In the genomic region with DNA sequence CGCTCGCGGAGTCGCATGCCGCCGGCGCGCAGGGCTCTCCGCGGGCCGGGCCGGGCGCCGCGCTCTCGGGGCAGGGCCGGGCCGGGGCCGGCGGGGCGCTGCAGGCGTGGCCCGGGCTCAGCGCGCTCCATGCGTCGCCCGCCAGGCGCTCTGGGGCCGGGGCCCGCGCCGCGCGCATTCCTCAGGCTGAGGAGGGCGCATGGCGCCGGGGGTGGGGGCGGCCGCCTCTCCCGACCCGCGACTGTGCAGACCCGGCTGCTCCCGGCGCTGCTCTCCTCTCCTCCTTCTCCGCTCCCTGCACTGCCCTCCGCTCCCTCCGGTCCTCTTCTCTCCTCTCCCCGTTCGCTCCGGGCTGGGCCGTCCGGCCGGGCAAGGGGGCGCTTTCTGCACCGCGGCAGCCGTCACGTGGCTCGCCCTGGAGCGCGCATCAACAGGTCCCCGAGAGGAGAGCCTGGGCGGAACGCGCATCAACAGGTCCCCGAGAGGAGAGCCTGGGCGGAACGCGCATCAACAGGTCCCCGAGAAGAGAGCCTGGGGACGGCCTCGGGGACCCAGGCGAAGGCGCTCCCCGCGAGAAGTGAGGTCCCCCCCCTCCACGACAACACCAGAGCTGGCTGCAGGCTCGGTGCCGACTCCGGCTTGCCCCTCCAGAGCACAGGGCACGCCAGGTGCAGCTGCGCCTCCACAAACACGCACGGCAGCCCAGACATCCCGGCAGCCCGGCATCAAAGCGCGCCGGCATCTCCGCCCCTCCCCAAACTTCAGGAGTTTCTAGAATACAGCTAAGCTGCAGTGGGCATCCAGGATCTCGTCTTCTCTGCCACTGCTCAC, we compare ENCODE assay signal across 8 cellular contexts. TPM values are rescaled to one million over a fixed set of nuclear protein-coding genes. Genes with fewer than 3 reads are reported as not detected.
DNase-seq lines count a peak whose midpoint lies in the region; ATAC-seq and TF ChIP-seq lines count a peak whose summit lies in the region.

No MANE protein-coding gene starts in this region.

- no TSS peak for BruUV-seq in MCF 10A (replicated peaks; lab: Mats Ljungman, UMichigan)

- H3K9me3 ChIP-seq in left lung: no peaks in the 10 kb centered on the region

- POLR2A ChIA-PET in MCF 10A (lab: Yijun Ruan, JAX): no interaction called here

- DNase-seq in T47D (ENCODE audit: low read depth in 1 of 2, low spot score in 1 of 2): peak; percentile 45 to 59
- DNase-seq in MCF 10A (ENCODE audit: unreplicated experiment): no peak
- no peak for DNase-seq in brain microvascular endothelial cell
- peak in 1 of 2 donors; percentile 74 for DNase-seq in left lung
- peak; percentile 50 for DNase-seq in stimulated activated naive CD8-positive, alpha-beta T cell treated with anti-CD3 and anti-CD28 coated beads, Interleukin-15, Interleukin-2, amounts not matched to agents 100 U/mL and 50 U/mL, for 24 hours
- DNase-seq in DMS53 (lab: John Stamatoyannopoulos, UW): no peak

- TF ChIP-seq CTCF in MCF 10A (IDR thresholded peaks at IDR 0.05; ENCODE audit: unreplicated experiment) (no peak), brain microvascular endothelial cell (IDR thresholded peaks at IDR 0.05; ENCODE audit: low read depth, low read length, missing control alignments) (no peak), left lung (IDR thresholded peaks at IDR 0.05) (no peak)

- peak overlapping the region; percentile 54 for H3K4me3 ChIP-seq in brain microvascular endothelial cell (ENCODE audit: low read depth, low read length)
- peak overlapping the region; percentile 13 to 34 for H3K4me3 ChIP-seq in left lung

- H3K27me3 ChIP-seq in brain microvascular endothelial cell (replicated peaks): peaks cover 8% of the 10 kb centered on the region
- peaks cover 27 to 62% of the 10 kb centered on the region in 2 donors for H3K27me3 ChIP-seq in left lung

- no peak overlapping the region for H3K27ac ChIP-seq in brain microvascular endothelial cell
- no peak overlapping the region for H3K27ac ChIP-seq in left lung

- H3K36me3 ChIP-seq in brain microvascular endothelial cell (replicated peaks): no peaks in the 10 kb centered on the region
- no peaks in the 10 kb centered on the region for H3K36me3 ChIP-seq in left lung

- in situ Hi-C loops in T47D (cut with HindIII; ENCODE audit: low pct_unique_long_range_greater_than_20kb, low sequenced_read_pairs) (no loop called here), brain microvascular endothelial cell (cut with HindIII; ENCODE audit: low pct_ligation_motif_present, low sequenced_read_pairs) (no loop called here)

- intact Hi-C loops in MCF 10A (cut with micrococcal nuclease): no loop called here
- intact Hi-C loops in left lung (cut with DNase I): no loop called here

- H3K9me3 Mint-ChIP-seq in MCF 10A (ENCODE audit: unreplicated experiment): no peaks in the 10 kb centered on the region

- CTCF ChIA-PET in MCF 10A (lab: Yijun Ruan, JAX): no interaction called here

- H3K27ac Mint-ChIP-seq in MCF 10A (ENCODE audit: low read depth, unreplicated experiment): no peak overlapping the region

- no peaks in the 10 kb centered on the region for H3K27me3 Mint-ChIP-seq in MCF 10A (ENCODE audit: insufficient read depth, unreplicated experiment)

- peaks cover 0 to 21% of the 10 kb centered on the region in 2 donors for H3K4me1 ChIP-seq in left lung

- peak; percentile 72 for ATAC-seq in left lung
- peak; percentile 72 for ATAC-seq in stimulated activated naive CD8-positive, alpha-beta T cell treated with anti-CD3 and anti-CD28 coated beads, Interleukin-15, Interleukin-2, amounts not matched to agents 100 U/mL and 50 U/mL, for 24 hours
- ATAC-seq in HG03457 (IDR thresholded peaks at IDR 0.05; ENCODE audit: unreplicated experiment): no peak
- no peak for ATAC-seq in GM19452 (IDR thresholded peaks at IDR 0.05; ENCODE audit: unreplicated experiment)

- peaks cover 6% of the 10 kb centered on the region for H3K4me1 Mint-ChIP-seq in MCF 10A (ENCODE audit: insufficient read depth, unreplicated experiment)

- H3K36me3 Mint-ChIP-seq in MCF 10A (ENCODE audit: insufficient read depth, unreplicated experiment): no peaks in the 10 kb centered on the region

- no peak overlapping the region for H3K4me3 Mint-ChIP-seq in MCF 10A (ENCODE audit: unreplicated experiment)

RNA-seq across cellular contexts. Expression of gene PPP2R3B, which starts 12.9 kb away (rescaled TPM):
- 13.7 and 14.0 TPM in 2 replicates for total RNA-seq in MCF 10A (2022)
- 10 to 100 TPM; 11.2 to 12.8 TPM for total RNA-seq in left lung

RNA-seq across cellular contexts. Expression of gene GTPBP6, which starts 55.3 kb away (rescaled TPM):
- total RNA-seq in MCF 10A (2022) (54.9 and 73.4 TPM in 2 replicates), left lung (10 to 100 TPM; 41.0 to 57.8 TPM)

Comparison
In these comparisons a context has a peak if more than half of its experiments do, and no peak if none do; other contexts are left out.
1. DNase-seq: peak in T47D (2 of 2) and stimulated activated naive CD8-positive, alpha-beta T cell treated with anti-CD3 and anti-CD28 coated beads, Interleukin-15, Interleukin-2, amounts not matched to agents 100 U/mL and 50 U/mL, for 24 hours (single experiment); none in MCF 10A (single experiment), brain microvascular endothelial cell (single experiment) and DMS53 (single experiment).
2. ATAC-seq: peak in left lung (single experiment) and stimulated activated naive CD8-positive, alpha-beta T cell treated with anti-CD3 and anti-CD28 coated beads, Interleukin-15, Interleukin-2, amounts not matched to agents 100 U/mL and 50 U/mL, for 24 hours (single experiment); none in HG03457 (single experiment) and GM19452 (single experiment).